9 cellular contexts compared by ENCODE assay signal in genomic region chr19:14648506-14648905, GRCh38. TPM values are rescaled to one million over a fixed set of nuclear protein-coding genes. Genes with fewer than 3 reads are reported as not detected.
"Had no signal": no experiment of that assay in that cellular context is flagged by ENCODE, and none has a peak within 500 bp of the region (broad histone marks: within the 10 kb centered on the region; RNA-seq: fewer than 3 reads in every experiment).

No MANE protein-coding gene starts in this region.

- FAIRE-seq: G401.6, GM12878, GM12891, GM12892, GM18507, GM19239 had no signal

- H3K4me3 ChIP-seq: GM12878 had no signal

- ATAC-seq: GM12878 had no signal

- DNase-seq: GDM1, GF-D8 had no signal

RNA-seq across cellular contexts. Expression of gene ADGRE3, which starts 26.1 kb away (rescaled TPM):
- total RNA-seq: G401, GM12878 had no signal
